In the genomic region with DNA sequence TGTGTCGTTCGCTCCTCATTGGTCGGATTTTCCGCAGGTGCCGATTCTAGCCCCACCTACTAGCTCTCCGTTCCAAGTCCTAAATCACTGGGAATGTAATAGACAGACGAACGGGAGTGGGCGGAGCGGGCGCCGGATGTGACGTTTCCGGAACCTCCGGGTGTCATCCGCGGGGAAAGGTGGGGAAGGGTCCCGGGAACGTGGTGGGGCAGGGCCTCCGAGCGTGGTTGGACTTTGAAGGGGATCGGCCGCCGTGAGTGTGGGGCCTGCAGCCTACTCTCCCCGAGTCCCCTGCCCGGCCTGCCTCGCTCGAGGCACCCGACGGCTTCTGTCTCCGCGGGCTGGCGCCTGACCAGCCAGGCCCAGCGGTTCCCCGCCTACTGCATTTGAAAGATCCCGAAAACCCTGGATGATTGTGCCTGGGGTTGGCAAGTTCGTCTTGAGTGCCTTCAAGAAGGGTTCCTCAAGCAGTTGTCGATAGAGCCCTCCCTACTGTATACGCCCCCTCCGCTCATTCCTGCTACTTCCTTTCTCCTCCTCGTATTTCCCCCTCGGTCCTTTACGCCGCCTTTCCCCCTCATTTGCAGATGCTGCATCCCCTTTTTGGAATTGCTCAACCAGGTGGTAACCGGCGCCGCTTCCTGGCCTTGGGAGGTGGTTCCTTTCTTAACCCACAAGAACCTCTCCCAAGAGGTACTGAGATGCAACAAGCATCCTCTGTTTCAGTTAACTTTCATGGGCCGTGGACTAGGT, we compare ENCODE assay signal across 8 cellular contexts. TPM values are rescaled to one million over a fixed set of nuclear protein-coding genes. Genes with fewer than 3 reads are reported as not detected.
DNase-seq lines count a peak whose midpoint lies in the region; ATAC-seq lines count a peak whose summit lies in the region.

A gene (plus strand): TSS at position 144 of the 753 bp plus-strand sequence. CDS start 1,896 bp downstream, outside the sequence.

- H3K27me3 Mint-ChIP-seq in immature natural killer cell (ENCODE audit: low read depth in 3 of 3): peaks cover 0 to 4% (median 2%) of the 10 kb centered on the region in 3 donors

- H3K4me3 Mint-ChIP-seq in immature natural killer cell: peak within 1 kb of the TSS; percentile 89 to 97 (median 93)

- peaks cover 0 to 1% (median 0%) of the 10 kb centered on the region in 6 donors for H3K9me3 Mint-ChIP-seq in immature natural killer cell

- ATAC-seq in GM19023 (IDR thresholded peaks at IDR 0.05; ENCODE audit: unreplicated experiment): peak; percentile 83
- ATAC-seq in HG03280 (IDR thresholded peaks at IDR 0.05; ENCODE audit: unreplicated experiment): peak; percentile 83

- H3K36me3 Mint-ChIP-seq in immature natural killer cell: peaks cover 5 to 14% (median 6%) of the 10 kb centered on the region in 3 donors

- H3K4me1 Mint-ChIP-seq in immature natural killer cell: peaks cover 49 to 56% of the 10 kb centered on the region in 2 donors

- peak within 1 kb of the TSS; percentile 85 to 99 (median 96) for H3K27ac Mint-ChIP-seq in immature natural killer cell

- peak; percentile 94 for DNase-seq in AG08396 (ENCODE audit: low spot score)
- DNase-seq in NCI-H345 treated with DMSO at 0.1 percent for 48 hours (lab: John Stamatoyannopoulos, UW; ENCODE audit: unreplicated experiment): peak; percentile 94
- DNase-seq in activated CD4-positive, CD25-positive, alpha-beta regulatory T cell (lab: John Stamatoyannopoulos, UW): peak; percentile 66 to 74 (median 73)
- DNase-seq in central memory CD4-positive, alpha-beta T cell: peak; percentile 90
- peak; percentile 88 to 90 (median 89) for DNase-seq in immature natural killer cell
- DNase-seq in smooth muscle cell of the brain vasculature (ENCODE audit: low read depth, low spot score): peak; percentile 91

RNA-seq across cellular contexts. Expression of the gene that starts here (rescaled TPM):
- polyA plus RNA-seq in immature natural killer cell: 10 to 100 TPM; 46.8 to 56.4 (median 48.6) TPM

Comparison
In these comparisons a context has a peak if more than half of its experiments do, and no peak if none do; other contexts are left out.
1. Peak in every context shown above with its lines: DNase-seq and ATAC-seq.